8 cellular contexts compared by ENCODE assay signal in the genomic region with DNA sequence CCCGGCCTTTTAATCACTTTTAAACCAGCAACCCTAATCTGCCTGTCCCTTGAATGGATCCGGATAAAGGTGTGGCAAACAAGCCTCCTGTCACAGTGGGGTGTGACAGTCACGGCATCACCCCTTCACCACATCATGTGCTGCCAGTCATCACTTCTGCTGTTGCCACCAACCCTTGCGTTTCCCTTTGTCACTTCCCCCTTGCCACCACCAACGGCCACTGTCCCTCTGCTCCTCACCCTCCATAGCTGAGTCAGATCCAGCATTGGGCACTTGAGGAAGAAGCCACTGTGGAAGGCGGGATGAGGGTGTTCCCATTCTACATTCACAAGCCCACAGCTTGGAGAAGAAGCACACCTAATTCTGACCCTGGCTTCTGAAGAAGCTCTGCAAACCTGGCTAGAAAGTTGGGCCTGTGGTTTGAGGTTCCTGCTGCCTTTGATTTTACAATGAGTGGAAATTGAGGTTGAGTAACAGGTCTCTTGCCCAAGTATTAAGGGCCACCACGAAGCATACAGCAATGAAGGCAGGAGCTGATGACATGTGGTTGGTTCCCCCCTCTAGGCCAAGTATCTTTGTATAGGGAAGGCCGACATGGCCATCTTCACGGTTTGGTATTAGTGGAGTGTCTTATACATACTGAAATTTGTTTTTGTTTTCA. TPM values are rescaled to one million over a fixed set of nuclear protein-coding genes. Genes with fewer than 3 reads are reported as not detected.
A peak's percentile ranks its signal among the peaks of the same experiment; 100 is the strongest.
DNase-seq lines count a peak whose midpoint lies in the region; ATAC-seq lines count a peak whose summit lies in the region.

No MANE protein-coding gene starts in this region.

- H3K27me3 ChIP-seq in HAP-1 (ENCODE audit: low read depth), result no peaks in the 10 kb centered on the region; the same call in 1 of the 2 replicates

- no peak overlapping the region for H3K4me3 ChIP-seq in HAP-1

- H3K9me3 ChIP-seq in HAP-1, result no peaks in the 10 kb centered on the region

- intact Hi-C loops in left cardiac atrium (cut with DNase I), result no loop called here

- in situ Hi-C loops in HAP-1 (cut with MboI; ENCODE audit: low sequenced_read_pairs), result no loop called here

- H3K4me1 ChIP-seq in HAP-1, result no peaks in the 10 kb centered on the region

- peak; percentile 43 to 48 for DNase-seq in activated CD4-positive, alpha-beta T cell treated with anti-CD3 and anti-CD28 coated beads, Interleukin-2, amount 50 U/mL, for 4 hours
- peak; percentile 51 for DNase-seq in left cardiac atrium
- peak; percentile 25 to 36 for DNase-seq in stimulated activated CD8-positive, alpha-beta memory T cell treated with anti-CD3 and anti-CD28 coated beads, Interleukin-7, amount 100 ng/mL, for 1 hour (ENCODE audit: low read depth in 2 of 2)
- no peak for DNase-seq in NCI-H1417 (lab: John Stamatoyannopoulos, UW)
- DNase-seq in HCEC 1CT, result no peak
- DNase-seq in HAP-1 (ENCODE audit: low spot score in 2 of 2), result no peak

- H3K36me3 ChIP-seq in HAP-1 (replicated peaks), result no peaks in the 10 kb centered on the region

- ATAC-seq in HG03442 (IDR thresholded peaks at IDR 0.05; ENCODE audit: unreplicated experiment) (peak; percentile 62), left cardiac atrium (peak; percentile 81 to 92), GM18870 (IDR thresholded peaks at IDR 0.05; ENCODE audit: unreplicated experiment) (no peak)

RNA-seq across cellular contexts. Expression of a gene that starts 22.9 kb away (rescaled TPM):
- total RNA-seq in left cardiac atrium, result 10 to 100 TPM; 56.8 to 71.8 TPM

Comparison
In these comparisons a context has a peak if more than half of its experiments do, and no peak if none do; other contexts are left out.
1. DNase-seq: peak in activated CD4-positive, alpha-beta T cell treated with anti-CD3 and anti-CD28 coated beads, Interleukin-2, amount 50 U/mL, for 4 hours (2 of 2), left cardiac atrium (single experiment) and stimulated activated CD8-positive, alpha-beta memory T cell treated with anti-CD3 and anti-CD28 coated beads, Interleukin-7, amount 100 ng/mL, for 1 hour (2 of 2); none in NCI-H1417 (0 of 3), HCEC 1CT (single experiment) and HAP-1 (0 of 2).